In the genomic region with DNA sequence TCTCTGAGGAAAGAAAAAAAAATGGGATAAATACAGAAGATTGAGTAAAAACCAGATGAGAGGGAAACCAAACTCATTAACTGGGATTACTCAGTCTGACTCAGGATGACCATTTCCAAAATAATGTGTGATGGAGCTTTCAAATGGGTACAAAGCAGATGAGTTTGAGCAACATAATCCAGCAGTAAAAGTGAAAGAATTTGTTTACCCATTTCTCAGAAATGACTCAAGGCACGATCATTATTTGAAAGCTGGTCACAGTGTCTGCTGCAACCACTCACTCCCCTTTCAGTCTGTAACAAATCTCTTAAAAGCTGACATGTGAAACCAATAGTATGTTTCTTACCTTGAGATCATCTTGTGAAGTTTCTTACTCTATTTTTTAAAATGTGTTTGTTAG, we compare ENCODE assay signal across 11 cellular contexts.
DNase-seq lines count a peak whose midpoint lies in the region; ATAC-seq and TF ChIP-seq lines count a peak whose summit lies in the region.
"Had no signal": no experiment of that assay in that cellular context is flagged by ENCODE, and none has a peak within 500 bp of the region (broad histone marks: within the 10 kb centered on the region; RNA-seq: fewer than 3 reads in every experiment).

No MANE protein-coding gene starts in this region.

- H3K9me3 Mint-ChIP-seq in T-helper 2 cell treated with Interferon-gamma antibody and Interleukin-4, amounts not matched to agents 5 μg/mL and 100 μg/mL, for 36 hours: no peaks in the 10 kb centered on the region
- H3K9me3 Mint-ChIP-seq: activated naive CD4-positive, alpha-beta T cell treated with anti-CD3 and anti-CD28 coated beads, Interleukin-2, amount 50 U/mL, for 24 hours; T-cell had no signal

- H3K27me3 Mint-ChIP-seq in T-helper 2 cell treated with Interferon-gamma antibody and Interleukin-4, amounts not matched to agents 5 μg/mL and 100 μg/mL, for 36 hours (ENCODE audit: low read depth): peaks cover 15% of the 10 kb centered on the region

- peak; percentile 52 for ATAC-seq in GM19468 (IDR thresholded peaks at IDR 0.05; ENCODE audit: extremely low read depth, unreplicated experiment)
- ATAC-seq in GM18505 (IDR thresholded peaks at IDR 0.05; ENCODE audit: unreplicated experiment): no peak
- ATAC-seq: T-cell had no signal

- TF ChIP-seq CTCF in AG09319 (IDR thresholded peaks at IDR 0.05; ENCODE audit: low read depth, low read length): no peak

- in situ Hi-C loops in KBM-7 (cut with MboI; ENCODE audit: low pct_unique_long_range_greater_than_20kb, low sequenced_read_pairs): no loop called here

- no peak for TF ChIP-seq POLR2A in GM18505 (IDR thresholded peaks at IDR 0.05; ENCODE audit: borderline replicate concordance, extremely low read depth, insufficient read depth, insufficient read length)

- H3K36me3 Mint-ChIP-seq in T-helper 2 cell treated with Interferon-gamma antibody and Interleukin-4, amounts not matched to agents 5 μg/mL and 100 μg/mL, for 36 hours (ENCODE audit: low read depth): no peaks in the 10 kb centered on the region
- H3K36me3 Mint-ChIP-seq: T-cell had no signal

- DNase-seq in AG09319 (ENCODE audit: extremely low read depth, low read depth): peak; percentile 77
- peak; percentile 20 for DNase-seq in T-helper 2 cell treated with Interferon-gamma antibody and Interleukin-4, amounts not matched to agents 5 μg/mL and 100 μg/mL, for 36 hours (ENCODE audit: low spot score)
- DNase-seq in glomerular visceral epithelial cell (ENCODE audit: extremely low spot score): peak; percentile 48
- no peak for DNase-seq in putamen (ENCODE audit: low spot score)
- DNase-seq in NCI-H82 (lab: John Stamatoyannopoulos, UW): no peak
- no peak for DNase-seq in KBM-7
- DNase-seq: NCI-H146, T-cell had no signal

- H3K4me3 Mint-ChIP-seq in T-helper 2 cell treated with Interferon-gamma antibody and Interleukin-4, amounts not matched to agents 5 μg/mL and 100 μg/mL, for 36 hours: no peak overlapping the region
- H3K4me3 Mint-ChIP-seq: activated naive CD4-positive, alpha-beta T cell treated with anti-CD3 and anti-CD28 coated beads, Interleukin-2, amount 50 U/mL, for 24 hours; T-cell had no signal

- H3K4me1 Mint-ChIP-seq in T-helper 2 cell treated with Interferon-gamma antibody and Interleukin-4, amounts not matched to agents 5 μg/mL and 100 μg/mL, for 36 hours (ENCODE audit: low read depth): peaks cover 12% of the 10 kb centered on the region

- peak overlapping the region; percentile 13 for H3K27ac Mint-ChIP-seq in T-helper 2 cell treated with Interferon-gamma antibody and Interleukin-4, amounts not matched to agents 5 μg/mL and 100 μg/mL, for 36 hours
- H3K27ac Mint-ChIP-seq: activated naive CD4-positive, alpha-beta T cell treated with anti-CD3 and anti-CD28 coated beads, Interleukin-2, amount 50 U/mL, for 24 hours; T-cell had no signal

Comparison
In these comparisons a context has a peak if more than half of its experiments do, and no peak if none do; other contexts are left out.
1. DNase-seq: peak in AG09319 (single experiment), T-helper 2 cell treated with Interferon-gamma antibody and Interleukin-4, amounts not matched to agents 5 μg/mL and 100 μg/mL, for 36 hours (single experiment) and glomerular visceral epithelial cell (single experiment); none in putamen (single experiment), NCI-H82 (single experiment) and KBM-7 (single experiment).